ENCODE assay signal across 1 cellular context in the genomic region with DNA sequence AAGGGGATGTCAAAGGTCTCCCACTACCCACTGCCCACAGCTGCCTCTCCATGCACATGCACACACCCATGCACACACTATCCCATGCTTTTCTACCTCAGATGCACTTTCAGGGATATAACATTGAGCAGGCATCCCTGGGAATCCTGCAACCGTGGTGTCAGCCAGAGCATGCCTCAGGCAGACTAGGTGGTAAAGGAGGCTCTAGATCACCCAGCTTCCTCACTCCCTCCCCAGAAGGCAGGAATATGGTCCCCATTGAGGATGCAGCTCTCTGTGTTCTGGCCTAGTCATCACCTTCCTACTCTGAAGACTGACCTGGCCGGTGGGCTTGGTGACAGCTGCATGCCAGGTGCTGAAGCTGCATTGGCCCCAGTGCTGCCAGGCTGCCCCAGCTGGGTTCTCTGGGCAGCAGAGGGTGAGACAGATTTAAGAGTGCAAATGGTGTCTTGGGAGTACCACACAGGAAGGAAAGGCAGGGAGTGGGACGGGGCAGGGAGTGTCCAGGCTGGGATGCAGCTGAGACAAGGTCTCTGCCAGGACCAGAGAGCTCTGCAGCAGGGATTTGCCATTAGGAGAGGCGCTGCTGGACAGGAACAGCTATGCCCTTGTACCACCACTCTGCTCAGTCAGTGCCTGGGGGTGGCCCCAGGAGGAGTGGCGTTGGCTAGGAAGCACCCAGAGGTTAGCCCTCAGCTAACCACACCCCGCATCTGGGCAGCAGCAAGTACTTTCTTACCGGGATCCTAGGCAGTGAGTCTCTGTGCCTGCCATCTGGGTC.
TF ChIP-seq lines count a peak whose summit lies in the region.

No MANE protein-coding gene starts in this region.

TF ChIP-seq in H1, 55 proteins besides CTCF, POLR2A, EP300 and RAD21 (continued from another document):
- no peak for TF ChIP-seq CTBP2 (IDR thresholded peaks at IDR 0.05; ENCODE audit: borderline replicate concordance, insufficient read depth, insufficient read length, low read length)
- no peak for TF ChIP-seq NRF1 (IDR thresholded peaks at IDR 0.05; ENCODE audit: low read depth, low read length)
- no peak for TF ChIP-seq TEAD4 (IDR thresholded peaks at IDR 0.05; ENCODE audit: low read depth, low read length)
- TF ChIP-seq ASH2L (IDR thresholded peaks at IDR 0.05; ENCODE audit: low read length): no peak
- no peak for TF ChIP-seq BACH1 (IDR thresholded peaks at IDR 0.05; ENCODE audit: low read length)
